Comparison of ENCODE assay signal across 8 cellular contexts in genomic region chr12:12738152-12738551, GRCh38. TPM values are rescaled to one million over a fixed set of nuclear protein-coding genes. Genes with fewer than 3 reads are reported as not detected.
"Had no signal": no experiment of that assay in that cellular context is flagged by ENCODE, and none has a peak within 500 bp of the region (broad histone marks: within the 10 kb centered on the region; RNA-seq: fewer than 3 reads in every experiment).

No MANE protein-coding gene starts in this region.

RNA-seq across cellular contexts. Expression of gene GPR19, which starts 42.2 kb away (rescaled TPM):
- total RNA-seq: left cardiac atrium, left ventricle myocardium superior, mesenteric fat pad, myocyte, right atrium auricular region, thyroid gland, transverse colon, upper lobe of right lung had no signal
